Comparison of ENCODE assay signal across 18 cellular contexts in genomic region chr3:120645083-120645800, GRCh38. TPM values are rescaled to one million over a fixed set of nuclear protein-coding genes. Genes with fewer than 3 reads are reported as not detected.
DNase-seq lines count a peak whose midpoint lies in the region; ATAC-seq and TF ChIP-seq lines count a peak whose summit lies in the region.
"Had no signal": no experiment of that assay in that cellular context is flagged by ENCODE, and none has a peak within 500 bp of the region (broad histone marks: within the 10 kb centered on the region; RNA-seq: fewer than 3 reads in every experiment).

No MANE protein-coding gene starts in this region.

- intact Hi-C loops in heart left ventricle (cut with DNase I) (no loop called here), upper lobe of right lung (cut with DNase I) (no loop called here)

- TF ChIP-seq CTCF in heart left ventricle (IDR thresholded peaks at IDR 0.05), result no peak
- TF ChIP-seq CTCF in right atrium auricular region (IDR thresholded peaks at IDR 0.05), result no peak
- TF ChIP-seq CTCF in fibroblast of pulmonary artery (IDR thresholded peaks at IDR 0.05; ENCODE audit: low read length, missing control alignments), result no peak
- TF ChIP-seq CTCF in upper lobe of right lung (IDR thresholded peaks at IDR 0.05), result no peak
- no peak for TF ChIP-seq CTCF in coronary artery (IDR thresholded peaks at IDR 0.05)

- ATAC-seq in heart left ventricle (peak in 3 of 4 donors; percentile 40 to 76 (median 58)), upper lobe of right lung (peak; percentile 34), GM21526 (IDR thresholded peaks at IDR 0.05; ENCODE audit: low FRiP score, unreplicated experiment) (no peak)
- ATAC-seq: activated CD8-positive, alpha-beta T cell treated with anti-CD3 and anti-CD28 coated beads for 36 hours had no signal

- no peaks in the 10 kb centered on the region for H3K27me3 ChIP-seq in heart left ventricle
- H3K27me3 ChIP-seq in right atrium auricular region, result no peaks in the 10 kb centered on the region
- no peaks in the 10 kb centered on the region for H3K27me3 ChIP-seq in upper lobe of right lung
- H3K27me3 ChIP-seq: adrenal gland, neutrophil, uterus had no signal

- 42 to 52% (median 45%) methylated on average over 5 of the region's 5 CpGs for WGBS in heart left ventricle, 4 donors

- no peak for TF ChIP-seq POLR2A in heart left ventricle (IDR thresholded peaks at IDR 0.05)

- no peaks in the 10 kb centered on the region for H3K9me3 ChIP-seq in heart left ventricle
- H3K9me3 ChIP-seq in right atrium auricular region, result no peaks in the 10 kb centered on the region
- no peaks in the 10 kb centered on the region for H3K9me3 ChIP-seq in upper lobe of right lung
- H3K9me3 ChIP-seq: adrenal gland, neutrophil, uterus had no signal

- H3K27ac ChIP-seq in heart left ventricle, result peak overlapping the region in 3 of 12 donors; percentile 16 to 52 (median 37)
- H3K27ac ChIP-seq in right atrium auricular region, result no peak overlapping the region
- H3K27ac ChIP-seq in upper lobe of right lung, result no peak overlapping the region
- H3K27ac ChIP-seq in coronary artery, result no peak overlapping the region
- H3K27ac ChIP-seq: adrenal gland, HL-60, neutrophil, uterus had no signal

- H3K4me3 ChIP-seq in heart left ventricle, result no peak overlapping the region
- H3K4me3 ChIP-seq in right atrium auricular region, result no peak overlapping the region
- no peak overlapping the region for H3K4me3 ChIP-seq in fibroblast of pulmonary artery (replicated peaks; ENCODE audit: low read depth, low read length)
- no peak overlapping the region for H3K4me3 ChIP-seq in upper lobe of right lung
- no peak overlapping the region for H3K4me3 ChIP-seq in coronary artery
- H3K4me3 ChIP-seq: adrenal gland, uterus had no signal

- H3K36me3 ChIP-seq in heart left ventricle (no peaks in the 10 kb centered on the region), right atrium auricular region (no peaks in the 10 kb centered on the region), upper lobe of right lung (no peaks in the 10 kb centered on the region)
- H3K36me3 ChIP-seq: adrenal gland, neutrophil, uterus had no signal

- DNase-seq in heart left ventricle (peak in 1 of 5 donors; percentile 11), right atrium auricular region (ENCODE audit: low spot score) (no peak), RPMI7951 (ENCODE audit: low read depth) (peak; percentile 24), fibroblast of pulmonary artery (ENCODE audit: low read depth) (peak; percentile 84), upper lobe of right lung (no peak), NCI-H1694 treated with DMSO at 0.1 percent for 48 hours (lab: John Stamatoyannopoulos, UW) (no peak), coronary artery (ENCODE audit: low spot score) (no peak)
- DNase-seq: ACHN; activated CD8-positive, alpha-beta T cell treated with anti-CD3 and anti-CD28 coated beads for 36 hours; adrenal gland; Calu3; effector CD4-positive, alpha-beta T cell; mammary epithelial cell; stimulated activated naive CD4-positive, alpha-beta T cell; uterus had no signal

- H3K4me1 ChIP-seq in heart left ventricle (peaks cover 0 to 27% (median 5%) of the 10 kb centered on the region in 12 donors), right atrium auricular region (no peaks in the 10 kb centered on the region), upper lobe of right lung (no peaks in the 10 kb centered on the region)
- H3K4me1 ChIP-seq: uterus had no signal

RNA-seq across cellular contexts. Expression of gene HGD, which starts 36.8 kb away (rescaled TPM):
- under 1 TPM in 3 of 9 donors, not detected in 6; 0.16 to 0.62 (median 0.56) TPM for total RNA-seq in heart left ventricle
- not detected for polyA plus RNA-seq in heart left ventricle
- total RNA-seq in right atrium auricular region, result under 1 TPM in 1 of 2 donors, not detected in 1; 0.41 TPM
- total RNA-seq in RPMI7951 (2014; rRNA removed; shearing (Covaris generic)), result 0.24 TPM in 1 of 2 replicates, not detected in the other
- total RNA-seq in upper lobe of right lung, result 3.2 TPM
- polyA plus RNA-seq: mammary epithelial cell had no signal

RNA-seq across cellular contexts. Expression of gene NDUFB4, which starts 49.1 kb away (rescaled TPM):
- total RNA-seq in heart left ventricle, result 100 to 1,000 TPM; 283 to 596 (median 505) TPM
- polyA plus RNA-seq in heart left ventricle, result 100 to 1,000 TPM; 477 to 899 TPM
- total RNA-seq in right atrium auricular region, result 100 to 1,000 TPM; 244 to 274 TPM
- total RNA-seq in RPMI7951 (2014; rRNA removed; shearing (Covaris generic)), result 323 and 341 TPM in 2 replicates
- total RNA-seq in upper lobe of right lung, result 90.8 TPM

Comparison
In these comparisons a context has a peak if more than half of its experiments do, and no peak if none do; other contexts are left out.
1. DNase-seq: peak in RPMI7951 (single experiment) and fibroblast of pulmonary artery (single experiment); none in right atrium auricular region (single experiment), upper lobe of right lung (single experiment), NCI-H1694 treated with DMSO at 0.1 percent for 48 hours (single experiment) and coronary artery (single experiment).